In genomic region chr3:170044280-170044679, GRCh38 we compare ENCODE assay signal across 15 cellular contexts. TPM values are rescaled to one million over a fixed set of nuclear protein-coding genes. Genes with fewer than 3 reads are reported as not detected.
DNase-seq lines count a peak whose midpoint lies in the region; ATAC-seq and TF ChIP-seq lines count a peak whose summit lies in the region.
"Had no signal": no experiment of that assay in that cellular context is flagged by ENCODE, and none has a peak within 500 bp of the region (broad histone marks: within the 10 kb centered on the region; RNA-seq: fewer than 3 reads in every experiment).

No MANE protein-coding gene starts in this region.

- TF ChIP-seq CTCF in breast epithelium (IDR thresholded peaks at IDR 0.05) (no peak), mammary epithelial cell (conservative IDR thresholded peaks at IDR 0.05 in 1 of 2, IDR thresholded peaks at IDR 0.05 in 1 of 2; ENCODE audit: extremely low read depth in 1 of 2, insufficient read depth in 1 of 2, low read depth in 1 of 2, low read length in 2 of 2) (no peak), OCI-LY3 (IDR thresholded peaks at IDR 0.05; ENCODE audit: low read depth, low read length) (no peak)

- DNase-seq in breast epithelium (ENCODE audit: low spot score in 2 of 2) = no peak
- DNase-seq in mammary epithelial cell = no peak
- peak; percentile 59 for DNase-seq in medulla oblongata (ENCODE audit: extremely low spot score)
- no peak for DNase-seq in cerebellar nuclear complex (lab: John Stamatoyannopoulos, UW)
- DNase-seq: amniotic stem cell; NCI-H1694; NCI-H446; PC-3; right cardiac atrium; stimulated activated CD4-positive, alpha-beta T cell treated with anti-CD3 and anti-CD28 coated beads, Interleukin-4, amount 100 ng/mL, for 24 hours had no signal

- H3K4me3 ChIP-seq in breast epithelium (no peak overlapping the region), mammary epithelial cell (replicated peaks in 1 of 3; ENCODE audit: insufficient read depth in 1 of 3, low read depth in 2 of 3, low read length in 3 of 3) (no peak overlapping the region), OCI-LY3 (ENCODE audit: low read length) (peak overlapping the region; percentile 65), thymus (ENCODE audit: low read length) (no peak overlapping the region)
- H3K4me3 ChIP-seq: A549 had no signal

- H3K9ac ChIP-seq in mammary epithelial cell (ENCODE audit: insufficient read depth, low read length) (no peak overlapping the region), OCI-LY3 (ENCODE audit: low read length) (peak overlapping the region; percentile 21; the same call in 1 of the 2 replicates)

- no peaks in the 10 kb centered on the region for H4K20me1 ChIP-seq in mammary epithelial cell (ENCODE audit: insufficient read depth, low read length)
- H4K20me1 ChIP-seq in OCI-LY3 (ENCODE audit: insufficient read depth, low read length) = peaks cover 4% of the 10 kb centered on the region; the same call in 1 of the 2 replicates

- 88% methylated on average over 5 of the region's 7 CpGs for WGBS in mammary epithelial cell (ENCODE audit: low coverage, missing lambda C conversion rate)
- 90% methylated on average over 7 of the region's 7 CpGs for WGBS in thymus

- no peaks in the 10 kb centered on the region for H3K4me1 ChIP-seq in breast epithelium
- H3K4me1 ChIP-seq in mammary epithelial cell (ENCODE audit: insufficient read depth, low read length) = no peaks in the 10 kb centered on the region
- peaks cover 62% of the 10 kb centered on the region for H3K4me1 ChIP-seq in OCI-LY3 (ENCODE audit: low read length)
- peaks cover 4% of the 10 kb centered on the region for H3K4me1 ChIP-seq in thymus (ENCODE audit: control insufficient read depth, insufficient read depth, low read length)
- H3K4me1 ChIP-seq: A549 had no signal

- H3K27me3 ChIP-seq in breast epithelium (no peaks in the 10 kb centered on the region), mammary epithelial cell (ENCODE audit: insufficient read depth, low read length) (peaks cover 12% of the 10 kb centered on the region), OCI-LY3 (ENCODE audit: low read depth, low read length) (peaks cover 64% of the 10 kb centered on the region), thymus (ENCODE audit: control insufficient read depth, insufficient read depth) (peaks cover 10% of the 10 kb centered on the region)

- BruUV-seq in mammary epithelial cell (replicated peaks; lab: Mats Ljungman, UMichigan) = no TSS peak

- H3K4me2 ChIP-seq in mammary epithelial cell (ENCODE audit: insufficient read depth, low read depth, low read length) = no peak overlapping the region
- peak overlapping the region; percentile 94 for H3K4me2 ChIP-seq in OCI-LY3 (ENCODE audit: low read length)
- H3K4me2 ChIP-seq: A549 had no signal

- H3K27ac ChIP-seq in breast epithelium = peak overlapping the region; percentile 64 to 69
- H3K27ac ChIP-seq in mammary epithelial cell (ENCODE audit: insufficient read depth, low read depth, low read length) = no peak overlapping the region
- peak overlapping the region; percentile 50 for H3K27ac ChIP-seq in OCI-LY3 (ENCODE audit: low read length)
- H3K27ac ChIP-seq in thymus (ENCODE audit: low read depth) = peak overlapping the region; percentile 15
- H3K27ac ChIP-seq: A549 had no signal

- H3K79me2 ChIP-seq in mammary epithelial cell (ENCODE audit: insufficient read depth, low read length) = no peaks in the 10 kb centered on the region
- H3K79me2 ChIP-seq in OCI-LY3 (ENCODE audit: low read length) = no peaks in the 10 kb centered on the region

- H3K9me3 ChIP-seq in breast epithelium = no peaks in the 10 kb centered on the region
- H3K9me3 ChIP-seq in mammary epithelial cell (replicated peaks; ENCODE audit: insufficient read depth, low read length) = no peaks in the 10 kb centered on the region
- H3K9me3 ChIP-seq in OCI-LY3 (ENCODE audit: insufficient read depth, low read length) = peaks cover 4% of the 10 kb centered on the region; the same call in 1 of the 2 replicates
- H3K9me3 ChIP-seq in thymus (ENCODE audit: control insufficient read depth) = no peaks in the 10 kb centered on the region
- H3K9me3 ChIP-seq: A549 had no signal

- no peak for TF ChIP-seq POLR2A in breast epithelium (IDR thresholded peaks at IDR 0.05)

- intact Hi-C loops in breast epithelium (cut with DNase I; ENCODE audit: low total_unique reads) (no loop called here), mammary epithelial cell (cut with micrococcal nuclease) (no loop called here)

- no peaks in the 10 kb centered on the region for H3K36me3 ChIP-seq in breast epithelium
- no peaks in the 10 kb centered on the region for H3K36me3 ChIP-seq in mammary epithelial cell (ENCODE audit: insufficient read depth, low read length)
- H3K36me3 ChIP-seq in OCI-LY3 (replicated peaks; ENCODE audit: low read depth, low read length) = no peaks in the 10 kb centered on the region
- no peaks in the 10 kb centered on the region for H3K36me3 ChIP-seq in thymus (ENCODE audit: control insufficient read depth, insufficient read depth)

- dilution Hi-C loops in mammary epithelial cell (cut with HindIII; ENCODE audit: low sequenced_read_pairs) = no loop called here

- in situ Hi-C loops in mammary epithelial cell (cut with MboI; ENCODE audit: low sequenced_read_pairs in 2 of 2) = no loop called here

- ATAC-seq in GM19395 (IDR thresholded peaks at IDR 0.05; ENCODE audit: unreplicated experiment) = no peak
- no peak for ATAC-seq in GM21529 (IDR thresholded peaks at IDR 0.05; ENCODE audit: unreplicated experiment)
- ATAC-seq: A549, PC-3 had no signal

- no peak overlapping the region for H2AFZ ChIP-seq in mammary epithelial cell (ENCODE audit: low read depth, low read length)
- no peak overlapping the region for H2AFZ ChIP-seq in OCI-LY3 (ENCODE audit: low read depth, low read length)

- CTCF ChIA-PET in mammary epithelial cell (lab: Charles Lee; ENCODE audit: low non-redundant PET) = no interaction called here

RNA-seq across cellular contexts. Expression of gene GPR160, which starts 6.5 kb away (rescaled TPM):
- total RNA-seq in breast epithelium = 10 to 100 TPM in 2 of 3 donors, 1 to 10 TPM in 1; 4.2 to 31.9 (median 27.9) TPM
- under 1 TPM; 0.33 to 0.66 TPM for total RNA-seq in mammary epithelial cell
- 0.33 TPM for polyA plus RNA-seq in mammary epithelial cell
- not detected for polyA minus RNA-seq in mammary epithelial cell
- 5.1 TPM for polyA plus RNA-seq in thymus
